Comparison of ENCODE assay signal across 11 cellular contexts in the genomic region with DNA sequence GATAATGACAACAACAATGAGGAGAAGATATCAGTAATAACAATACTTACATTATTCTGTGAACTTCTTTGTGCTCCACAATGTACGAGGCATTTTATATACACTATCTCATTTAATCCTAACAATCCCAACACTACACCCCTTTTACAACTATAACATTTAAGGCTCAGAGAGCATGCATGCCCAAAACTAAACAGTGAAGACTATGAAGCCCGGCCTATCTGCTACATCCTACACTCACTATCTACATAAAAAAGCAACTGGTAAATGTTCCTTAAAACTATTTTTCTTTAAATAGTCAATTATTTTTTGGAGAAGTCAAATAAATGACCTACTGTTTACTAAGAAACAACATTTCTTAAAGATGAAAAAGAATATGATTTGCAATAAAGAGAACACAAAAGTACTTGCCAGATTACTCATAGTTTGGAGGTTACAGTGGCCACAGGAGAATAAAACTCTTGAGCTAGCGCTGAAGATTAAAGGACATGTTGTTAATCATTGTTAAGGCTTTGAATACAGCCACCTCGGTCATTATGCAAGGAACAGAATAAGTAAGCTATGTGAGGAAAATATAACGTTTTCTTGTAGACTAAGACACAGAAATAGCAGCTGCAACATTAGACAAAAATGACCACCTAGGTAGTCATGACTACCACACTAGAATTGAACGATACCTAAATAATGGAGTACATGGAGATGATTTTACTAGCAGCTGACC. TPM values are rescaled to one million over a fixed set of nuclear protein-coding genes. Genes with fewer than 3 reads are reported as not detected.
DNase-seq lines count a peak whose midpoint lies in the region; ATAC-seq, FAIRE-seq and TF ChIP-seq lines count a peak whose summit lies in the region.
"Had no signal": no experiment of that assay in that cellular context is flagged by ENCODE, and none has a peak within 500 bp of the region (broad histone marks: within the 10 kb centered on the region; RNA-seq: fewer than 3 reads in every experiment).

No MANE protein-coding gene starts in this region.

- DNase-seq in GM19239 (ENCODE audit: insufficient read length, low spot score), result no peak
- peak; percentile 43 for DNase-seq in choroid plexus epithelial cell (ENCODE audit: low read depth)
- DNase-seq in skeletal muscle cell (ENCODE audit: low read depth), result peak; percentile 54
- DNase-seq in omental fat pad (ENCODE audit: low spot score), result no peak
- DNase-seq in NCI-H524 (lab: John Stamatoyannopoulos, UW), result no peak
- no peak for DNase-seq in NCI-H69 (lab: John Stamatoyannopoulos, UW)
- no peak for DNase-seq in substantia nigra (lab: John Stamatoyannopoulos, UW)
- DNase-seq: effector CD4-positive, alpha-beta T cell; mesendoderm; NCI-H1417 treated with DMSO at 0.1 percent for 48 hours had no signal

- ATAC-seq in HG03097 (IDR thresholded peaks at IDR 0.05; ENCODE audit: low FRiP score, unreplicated experiment), result peak; percentile 55
- no peak for ATAC-seq in omental fat pad (ENCODE audit: low FRiP score)

- H3K4me3 ChIP-seq in choroid plexus epithelial cell (ENCODE audit: low read depth, low read length) (no peak overlapping the region), skeletal muscle cell (ENCODE audit: low read depth, low read length) (no peak overlapping the region)

- peak; percentile 72 for FAIRE-seq in GM19239 (lab: Jason Lieb, UNC)

- no peak for TF ChIP-seq CTCF in choroid plexus epithelial cell (conservative IDR thresholded peaks at IDR 0.05; ENCODE audit: low read depth, low read length)
- no peak for TF ChIP-seq CTCF in omental fat pad (IDR thresholded peaks at IDR 0.05)

- no peak overlapping the region for H3K27ac ChIP-seq in substantia nigra (ENCODE audit: low read depth, low read length, poor library complexity, severe bottlenecking)

RNA-seq across cellular contexts. Expression of a gene that starts 56.7 kb away (rescaled TPM):
- total RNA-seq in omental fat pad, result 100 to 1,000 TPM; 181 to 354 (median 226) TPM

Comparison
In these comparisons a context has a peak if more than half of its experiments do, and no peak if none do; other contexts are left out.
1. DNase-seq: peak in choroid plexus epithelial cell (single experiment) and skeletal muscle cell (single experiment); none in GM19239 (single experiment), omental fat pad (single experiment), NCI-H524 (0 of 2), NCI-H69 (single experiment) and substantia nigra (0 of 49).